Comparison of ENCODE assay signal across 1 cellular context in the genomic region with DNA sequence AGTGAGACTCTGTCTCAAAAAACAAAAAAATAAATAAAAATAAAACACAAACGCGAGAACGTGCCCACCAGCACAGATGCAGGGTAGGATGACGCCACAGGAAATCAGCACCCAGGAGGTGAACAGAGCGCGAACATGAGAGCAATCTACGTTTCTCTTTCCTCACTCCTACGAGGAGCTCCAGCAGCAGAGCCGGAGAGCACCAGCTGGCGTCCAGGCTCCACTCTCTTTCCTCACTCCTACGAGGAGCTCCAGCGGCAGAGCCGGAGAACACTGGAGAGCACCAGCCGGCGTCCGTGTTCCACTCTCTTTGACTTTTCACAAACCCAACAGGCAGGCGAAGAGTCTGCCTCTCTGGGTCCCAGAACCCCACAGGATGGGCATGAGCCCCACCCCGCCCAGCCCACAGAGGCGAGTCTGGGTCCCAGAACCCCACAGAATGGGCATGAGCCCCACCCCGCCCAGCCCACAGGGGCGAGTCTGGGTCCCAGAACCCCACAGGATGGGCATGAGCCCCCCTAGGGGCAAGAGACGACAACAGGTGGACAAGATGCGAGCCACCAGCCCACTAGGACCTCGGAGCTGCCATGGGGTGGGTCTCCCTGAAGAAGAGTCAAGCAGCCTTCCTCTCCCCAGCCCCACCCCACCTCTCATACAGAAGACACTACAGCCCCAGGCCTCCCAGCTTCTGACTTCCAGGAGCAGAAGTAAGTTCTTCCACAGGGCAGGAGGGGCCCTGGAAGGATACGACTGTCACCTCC.
TF ChIP-seq lines count a peak whose summit lies in the region.

No MANE protein-coding gene starts in this region.

TF ChIP-seq in GM23338, 12 proteins besides CTCF, POLR2A, EP300 and RAD21:
- TF ChIP-seq, protein P1, sequence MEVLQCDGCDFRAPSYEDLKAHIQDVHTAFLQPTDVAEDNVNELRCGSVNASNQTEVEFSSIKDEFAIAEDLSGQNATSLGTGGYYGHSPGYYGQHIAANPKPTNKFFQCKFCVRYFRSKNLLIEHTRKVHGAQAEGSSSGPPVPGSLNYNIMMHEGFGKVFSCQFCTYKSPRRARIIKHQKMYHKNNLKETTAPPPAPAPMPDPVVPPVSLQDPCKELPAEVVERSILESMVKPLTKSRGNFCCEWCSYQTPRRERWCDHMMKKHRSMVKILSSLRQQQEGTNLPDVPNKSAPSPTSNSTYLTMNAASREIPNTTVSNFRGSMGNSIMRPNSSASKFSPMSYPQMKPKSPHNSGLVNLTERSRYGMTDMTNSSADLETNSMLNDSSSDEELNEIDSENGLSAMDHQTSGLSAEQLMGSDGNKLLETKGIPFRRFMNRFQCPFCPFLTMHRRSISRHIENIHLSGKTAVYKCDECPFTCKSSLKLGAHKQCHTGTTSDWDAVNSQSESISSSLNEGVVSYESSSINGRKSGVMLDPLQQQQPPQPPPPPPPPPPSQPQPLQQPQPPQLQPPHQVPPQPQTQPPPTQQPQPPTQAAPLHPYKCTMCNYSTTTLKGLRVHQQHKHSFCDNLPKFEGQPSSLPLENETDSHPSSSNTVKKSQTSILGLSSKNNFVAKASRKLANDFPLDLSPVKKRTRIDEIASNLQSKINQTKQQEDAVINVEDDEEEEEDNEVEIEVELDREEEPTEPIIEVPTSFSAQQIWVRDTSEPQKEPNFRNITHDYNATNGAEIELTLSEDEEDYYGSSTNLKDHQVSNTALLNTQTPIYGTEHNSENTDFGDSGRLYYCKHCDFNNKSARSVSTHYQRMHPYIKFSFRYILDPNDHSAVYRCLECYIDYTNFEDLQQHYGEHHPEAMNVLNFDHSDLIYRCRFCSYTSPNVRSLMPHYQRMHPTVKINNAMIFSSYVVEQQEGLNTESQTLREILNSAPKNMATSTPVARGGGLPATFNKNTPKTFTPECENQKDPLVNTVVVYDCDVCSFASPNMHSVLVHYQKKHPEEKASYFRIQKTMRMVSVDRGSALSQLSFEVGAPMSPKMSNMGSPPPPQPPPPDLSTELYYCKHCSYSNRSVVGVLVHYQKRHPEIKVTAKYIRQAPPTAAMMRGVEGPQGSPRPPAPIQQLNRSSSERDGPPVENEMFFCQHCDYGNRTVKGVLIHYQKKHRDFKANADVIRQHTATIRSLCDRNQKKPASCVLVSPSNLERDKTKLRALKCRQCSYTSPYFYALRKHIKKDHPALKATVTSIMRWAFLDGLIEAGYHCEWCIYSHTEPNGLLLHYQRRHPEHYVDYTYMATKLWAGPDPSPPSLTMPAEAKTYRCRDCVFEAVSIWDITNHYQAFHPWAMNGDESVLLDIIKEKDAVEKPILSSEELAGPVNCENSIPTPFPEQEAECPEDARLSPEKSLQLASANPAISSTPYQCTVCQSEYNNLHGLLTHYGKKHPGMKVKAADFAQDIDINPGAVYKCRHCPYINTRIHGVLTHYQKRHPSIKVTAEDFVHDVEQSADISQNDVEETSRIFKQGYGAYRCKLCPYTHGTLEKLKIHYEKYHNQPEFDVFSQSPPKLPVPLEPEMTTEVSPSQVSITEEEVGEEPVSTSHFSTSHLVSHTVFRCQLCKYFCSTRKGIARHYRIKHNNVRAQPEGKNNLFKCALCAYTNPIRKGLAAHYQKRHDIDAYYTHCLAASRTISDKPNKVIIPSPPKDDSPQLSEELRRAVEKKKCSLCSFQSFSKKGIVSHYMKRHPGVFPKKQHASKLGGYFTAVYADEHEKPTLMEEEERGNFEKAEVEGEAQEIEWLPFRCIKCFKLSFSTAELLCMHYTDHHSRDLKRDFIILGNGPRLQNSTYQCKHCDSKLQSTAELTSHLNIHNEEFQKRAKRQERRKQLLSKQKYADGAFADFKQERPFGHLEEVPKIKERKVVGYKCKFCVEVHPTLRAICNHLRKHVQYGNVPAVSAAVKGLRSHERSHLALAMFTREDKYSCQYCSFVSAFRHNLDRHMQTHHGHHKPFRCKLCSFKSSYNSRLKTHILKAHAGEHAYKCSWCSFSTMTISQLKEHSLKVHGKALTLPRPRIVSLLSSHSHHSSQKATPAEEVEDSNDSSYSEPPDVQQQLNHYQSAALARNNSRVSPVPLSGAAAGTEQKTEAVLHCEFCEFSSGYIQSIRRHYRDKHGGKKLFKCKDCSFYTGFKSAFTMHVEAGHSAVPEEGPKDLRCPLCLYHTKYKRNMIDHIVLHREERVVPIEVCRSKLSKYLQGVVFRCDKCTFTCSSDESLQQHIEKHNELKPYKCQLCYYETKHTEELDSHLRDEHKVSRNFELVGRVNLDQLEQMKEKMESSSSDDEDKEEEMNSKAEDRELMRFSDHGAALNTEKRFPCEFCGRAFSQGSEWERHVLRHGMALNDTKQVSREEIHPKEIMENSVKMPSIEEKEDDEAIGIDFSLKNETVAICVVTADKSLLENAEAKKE (CRISPR knock-in tag; IDR thresholded peaks at IDR 0.05), result no peak
- no peak for TF ChIP-seq JUNB (IDR thresholded peaks at IDR 0.05; ENCODE audit: unreplicated experiment)
- no peak for TF ChIP-seq NANOG (IDR thresholded peaks at IDR 0.05; ENCODE audit: borderline replicate concordance)
- TF ChIP-seq STAT1 (IDR thresholded peaks at IDR 0.05; ENCODE audit: unreplicated experiment), result no peak
- no peak for TF ChIP-seq EZH2 (IDR thresholded peaks at IDR 0.05; ENCODE audit: low read depth, unreplicated experiment)
- no peak for TF ChIP-seq ZNF114 (CRISPR knock-in tag; IDR thresholded peaks at IDR 0.05)
- no peak for TF ChIP-seq POLR2AphosphoS5 (IDR thresholded peaks at IDR 0.05; ENCODE audit: low read depth)
- no peak for TF ChIP-seq CREB1 (CRISPR knock-in tag; IDR thresholded peaks at IDR 0.05; ENCODE audit: low read depth)
- TF ChIP-seq, protein P2, sequence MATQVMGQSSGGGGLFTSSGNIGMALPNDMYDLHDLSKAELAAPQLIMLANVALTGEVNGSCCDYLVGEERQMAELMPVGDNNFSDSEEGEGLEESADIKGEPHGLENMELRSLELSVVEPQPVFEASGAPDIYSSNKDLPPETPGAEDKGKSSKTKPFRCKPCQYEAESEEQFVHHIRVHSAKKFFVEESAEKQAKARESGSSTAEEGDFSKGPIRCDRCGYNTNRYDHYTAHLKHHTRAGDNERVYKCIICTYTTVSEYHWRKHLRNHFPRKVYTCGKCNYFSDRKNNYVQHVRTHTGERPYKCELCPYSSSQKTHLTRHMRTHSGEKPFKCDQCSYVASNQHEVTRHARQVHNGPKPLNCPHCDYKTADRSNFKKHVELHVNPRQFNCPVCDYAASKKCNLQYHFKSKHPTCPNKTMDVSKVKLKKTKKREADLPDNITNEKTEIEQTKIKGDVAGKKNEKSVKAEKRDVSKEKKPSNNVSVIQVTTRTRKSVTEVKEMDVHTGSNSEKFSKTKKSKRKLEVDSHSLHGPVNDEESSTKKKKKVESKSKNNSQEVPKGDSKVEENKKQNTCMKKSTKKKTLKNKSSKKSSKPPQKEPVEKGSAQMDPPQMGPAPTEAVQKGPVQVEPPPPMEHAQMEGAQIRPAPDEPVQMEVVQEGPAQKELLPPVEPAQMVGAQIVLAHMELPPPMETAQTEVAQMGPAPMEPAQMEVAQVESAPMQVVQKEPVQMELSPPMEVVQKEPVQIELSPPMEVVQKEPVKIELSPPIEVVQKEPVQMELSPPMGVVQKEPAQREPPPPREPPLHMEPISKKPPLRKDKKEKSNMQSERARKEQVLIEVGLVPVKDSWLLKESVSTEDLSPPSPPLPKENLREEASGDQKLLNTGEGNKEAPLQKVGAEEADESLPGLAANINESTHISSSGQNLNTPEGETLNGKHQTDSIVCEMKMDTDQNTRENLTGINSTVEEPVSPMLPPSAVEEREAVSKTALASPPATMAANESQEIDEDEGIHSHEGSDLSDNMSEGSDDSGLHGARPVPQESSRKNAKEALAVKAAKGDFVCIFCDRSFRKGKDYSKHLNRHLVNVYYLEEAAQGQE (IDR thresholded peaks at IDR 0.05; ENCODE audit: unreplicated experiment), result no peak
- no peak for TF ChIP-seq EZH2phosphoT487 (IDR thresholded peaks at IDR 0.05; ENCODE audit: unreplicated experiment)
- TF ChIP-seq, protein P3, sequence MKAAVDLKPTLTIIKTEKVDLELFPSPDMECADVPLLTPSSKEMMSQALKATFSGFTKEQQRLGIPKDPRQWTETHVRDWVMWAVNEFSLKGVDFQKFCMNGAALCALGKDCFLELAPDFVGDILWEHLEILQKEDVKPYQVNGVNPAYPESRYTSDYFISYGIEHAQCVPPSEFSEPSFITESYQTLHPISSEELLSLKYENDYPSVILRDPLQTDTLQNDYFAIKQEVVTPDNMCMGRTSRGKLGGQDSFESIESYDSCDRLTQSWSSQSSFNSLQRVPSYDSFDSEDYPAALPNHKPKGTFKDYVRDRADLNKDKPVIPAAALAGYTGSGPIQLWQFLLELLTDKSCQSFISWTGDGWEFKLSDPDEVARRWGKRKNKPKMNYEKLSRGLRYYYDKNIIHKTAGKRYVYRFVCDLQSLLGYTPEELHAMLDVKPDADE (IDR thresholded peaks at IDR 0.05), result no peak
- no peak for TF ChIP-seq ZNF331 (CRISPR knock-in tag; IDR thresholded peaks at IDR 0.05; ENCODE audit: low read depth)
